Comparison of ENCODE assay signal across 20 cellular contexts in the genomic region with DNA sequence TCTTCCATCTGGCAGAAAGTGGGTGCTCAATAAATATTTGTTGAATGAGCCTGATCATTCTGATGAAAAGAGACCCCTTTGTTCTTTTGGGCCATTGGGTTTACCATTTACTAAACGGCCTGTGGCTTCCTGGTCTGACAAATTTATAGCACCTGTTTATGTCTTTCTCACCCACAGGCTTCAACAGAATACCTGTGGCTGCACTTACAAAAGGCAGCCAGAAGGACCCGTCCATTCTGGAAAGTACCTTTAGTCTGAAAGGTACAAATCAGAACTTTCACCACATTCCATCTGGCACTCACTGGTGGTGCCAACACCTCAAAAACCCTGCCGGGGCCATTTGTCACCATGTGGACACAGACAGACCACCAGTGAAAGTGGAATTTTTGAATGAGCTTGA.
DNase-seq lines count a peak whose midpoint lies in the region; ATAC-seq and TF ChIP-seq lines count a peak whose summit lies in the region.
"Had no signal": no experiment of that assay in that cellular context is flagged by ENCODE, and none has a peak within 500 bp of the region (broad histone marks: within the 10 kb centered on the region; RNA-seq: fewer than 3 reads in every experiment).

No MANE protein-coding gene starts in this region.

- no peak overlapping the region for H2AK5ac ChIP-seq in H9 (ENCODE audit: insufficient read length, low read length)

- no peak overlapping the region for H4K8ac ChIP-seq in H9 (replicated peaks; ENCODE audit: insufficient read length, low read depth, low read length)

- intact Hi-C loops in adrenal gland (cut with DNase I) = no loop called here

- no peak overlapping the region for H4K5ac ChIP-seq in H9 (ENCODE audit: insufficient read length, low read depth, low read length)

- H3K4me3 Mint-ChIP-seq in H9 = no peak overlapping the region
- H3K4me3 Mint-ChIP-seq: CD14-positive monocyte had no signal

- H4K20me1 ChIP-seq in MM.1S (ENCODE audit: insufficient read depth, low read length) = no peaks in the 10 kb centered on the region
- H4K20me1 ChIP-seq in H9 (ENCODE audit: control insufficient read depth, insufficient read depth, insufficient read length) = no peaks in the 10 kb centered on the region

- no peak overlapping the region for H3K27ac Mint-ChIP-seq in H9
- H3K27ac Mint-ChIP-seq: CD14-positive monocyte had no signal

- no peak overlapping the region for H3K56ac ChIP-seq in H9 (ENCODE audit: insufficient read length, low read depth, low read length)

- H3K36me3 ChIP-seq in MM.1S (replicated peaks; ENCODE audit: insufficient read depth, low read length) (no peaks in the 10 kb centered on the region), adrenal gland (replicated peaks in 1 of 2) (no peaks in the 10 kb centered on the region)

- no peak overlapping the region for H3K4me2 ChIP-seq in MM.1S (ENCODE audit: low read depth, low read length)
- no peak overlapping the region for H3K4me2 ChIP-seq in H9 (ENCODE audit: insufficient read depth, insufficient read length, low read length)
- H3K4me2 ChIP-seq: PC-9 had no signal

- H3K27me3 Mint-ChIP-seq in H9 (ENCODE audit: low read depth) = peaks cover 2% of the 10 kb centered on the region

- no peaks in the 10 kb centered on the region for H3K9me3 Mint-ChIP-seq in H9

- H2AFZ ChIP-seq in MM.1S (ENCODE audit: low read length) (no peak overlapping the region), H9 (ENCODE audit: low read length) (no peak overlapping the region)
- H2AFZ ChIP-seq: PC-9 had no signal

- no peak overlapping the region for H3K4ac ChIP-seq in H9 (ENCODE audit: low read depth, low read length)

- WGBS in H9 (ENCODE audit: extremely low coverage, insufficient read length, low lambda C conversion rate) = no CpG with 5 or more reads among the region's 3 CpGs
- WGBS in adrenal gland, 4 donors = 93 to 98% (median 94%) methylated on average over 3 of the region's 3 CpGs

- no peaks in the 10 kb centered on the region for H3K79me1 ChIP-seq in H9 (ENCODE audit: insufficient read depth, low read depth, low read length, poor library complexity, severe bottlenecking)

- TF ChIP-seq CTCF in AG04450 (IDR thresholded peaks at IDR 0.05; ENCODE audit: low read depth, low read length) (no peak), MM.1S (IDR thresholded peaks at IDR 0.05; ENCODE audit: low read length) (no peak), H9 (conservative IDR thresholded peaks at IDR 0.05) (no peak), adrenal gland (IDR thresholded peaks at IDR 0.05) (no peak)

- no peaks in the 10 kb centered on the region for H3K4me1 Mint-ChIP-seq in H9
- H3K4me1 Mint-ChIP-seq: CD14-positive monocyte had no signal

- H3K4me1 ChIP-seq in MM.1S (ENCODE audit: low read length) = no peaks in the 10 kb centered on the region
- H3K4me1 ChIP-seq in H9 (ENCODE audit: insufficient read depth, low read length) = no peaks in the 10 kb centered on the region
- peaks cover 10 to 26% of the 10 kb centered on the region in 2 donors for H3K4me1 ChIP-seq in adrenal gland (replicated peaks in 1 of 2)

- H3K27ac ChIP-seq in AG04450 (ENCODE audit: low read depth, low read length) = peak overlapping the region; percentile 58
- no peak overlapping the region for H3K27ac ChIP-seq in MM.1S (ENCODE audit: low read length)
- H3K27ac ChIP-seq in epithelial cell of prostate = peak overlapping the region; percentile 25
- H3K27ac ChIP-seq in H9 (ENCODE audit: insufficient read length, low read depth, low read length) = no peak overlapping the region
- no peak overlapping the region for H3K27ac ChIP-seq in adrenal gland
- H3K27ac ChIP-seq: PC-9, RWPE1 had no signal

- TF ChIP-seq POLR2A in adrenal gland (IDR thresholded peaks at IDR 0.05) = no peak

- H2BK12ac ChIP-seq in H9 (ENCODE audit: insufficient read length, low read depth, low read length) = no peak overlapping the region

- H3F3A ChIP-seq in MM.1S (ENCODE audit: insufficient read depth, low read length) = no peaks in the 10 kb centered on the region

- no peaks in the 10 kb centered on the region for H3K9me2 ChIP-seq in MM.1S (replicated peaks; ENCODE audit: insufficient read depth, low read length)

- H2BK5ac ChIP-seq in H9 (ENCODE audit: insufficient read length, low read length) = no peak overlapping the region

- CTCF ChIA-PET in AG04450 (lab: Charles Lee) = no interaction called here

- H3K9ac ChIP-seq in MM.1S (ENCODE audit: low read length) (no peak overlapping the region), H9 (ENCODE audit: extremely low read depth, insufficient read length, low read length) (no peak overlapping the region)

- no peak overlapping the region for H4K91ac ChIP-seq in H9 (ENCODE audit: insufficient read length, low read depth, low read length)

- H3K23ac ChIP-seq in H9 (ENCODE audit: insufficient read length, low read depth, low read length) = no peak overlapping the region

- no peak for DNase-seq in AG04450 (ENCODE audit: low read depth, low spot score)
- DNase-seq in MM.1S = peak; percentile 65
- no peak for DNase-seq in epithelial cell of prostate (ENCODE audit: low read depth, low spot score)
- DNase-seq in renal cortical epithelial cell (ENCODE audit: low read depth) = peak; percentile 38
- no peak for DNase-seq in activated CD4-positive, alpha-beta T cell treated with anti-CD3 and anti-CD28 coated beads, Interleukin-2, amount 50 U/mL, for 1 hour
- DNase-seq in H9 = no peak
- no peak for DNase-seq in adrenal gland
- DNase-seq: ACHN, AML-193, DMS79 treated with DMSO at 0.1 percent for 48 hours, H7, Kasumi-1, NCI-H1092 treated with DMSO at 0.1 percent for 48 hours, NCI-H2107, NCI-H2227 treated with DMSO at 0.1 percent for 48 hours, NCI-H510A treated with DMSO at 0.1 percent for 48 hours, PC-9 had no signal

- POLR2A ChIA-PET in AG04450 (lab: Yijun Ruan, JAX) = no interaction called here

- no peaks in the 10 kb centered on the region for H3K36me3 Mint-ChIP-seq in H9 (ENCODE audit: insufficient read depth in 1 of 3, low read depth in 3 of 3)
- H3K36me3 Mint-ChIP-seq: CD14-positive monocyte had no signal

- no peak overlapping the region for H2BK120ac ChIP-seq in H9 (ENCODE audit: low read depth, low read length, poor library complexity, severe bottlenecking)

- H3K79me2 ChIP-seq in MM.1S (ENCODE audit: low read length) (no peaks in the 10 kb centered on the region), H9 (ENCODE audit: insufficient read depth, low read length) (no peaks in the 10 kb centered on the region)

- H3K18ac ChIP-seq in H9 (ENCODE audit: insufficient read length, low read depth, low read length) = no peak overlapping the region

- no peak overlapping the region for H3T11ph ChIP-seq in H9 (ENCODE audit: low read length)

- H3K4me3 ChIP-seq in AG04450 (ENCODE audit: low read depth, low read length) (no peak overlapping the region), MM.1S (ENCODE audit: low read length) (no peak overlapping the region), adrenal gland (no peak overlapping the region)
- H3K4me3 ChIP-seq: PC-9 had no signal

- no peak overlapping the region for H2BK15ac ChIP-seq in H9 (ENCODE audit: low read depth, low read length)

- ATAC-seq in HG03378 (IDR thresholded peaks at IDR 0.05; ENCODE audit: unreplicated experiment) = no peak

- no peak overlapping the region for H3K14ac ChIP-seq in H9 (ENCODE audit: insufficient read depth, low read length)

- H2BK20ac ChIP-seq in H9 (ENCODE audit: low read depth, low read length, poor library complexity, severe bottlenecking) = no peak overlapping the region

- H3K9me3 ChIP-seq in AG04450 (ENCODE audit: control insufficient read depth, insufficient read depth, low read length) (no peaks in the 10 kb centered on the region), MM.1S (replicated peaks; ENCODE audit: insufficient read depth, low read length) (no peaks in the 10 kb centered on the region), H9 (ENCODE audit: control insufficient read depth, low read depth, low read length) (no peaks in the 10 kb centered on the region), adrenal gland (replicated peaks in 1 of 3) (no peaks in the 10 kb centered on the region)

- H3K23me2 ChIP-seq in H9 (ENCODE audit: insufficient read length, low read depth, low read length, poor library complexity, severe bottlenecking) = no peaks in the 10 kb centered on the region

- no peaks in the 10 kb centered on the region for H3K27me3 ChIP-seq in AG04450 (ENCODE audit: control insufficient read depth, insufficient read depth, low read length)
- no peaks in the 10 kb centered on the region for H3K27me3 ChIP-seq in MM.1S (replicated peaks; ENCODE audit: insufficient read depth, low read length)
- no peaks in the 10 kb centered on the region for H3K27me3 ChIP-seq in H9 (ENCODE audit: insufficient read depth, low read length)
- no peaks in the 10 kb centered on the region for H3K27me3 ChIP-seq in adrenal gland

Comparison
In these comparisons a context has a peak if more than half of its experiments do, and no peak if none do; other contexts are left out.
1. DNase-seq: peak in MM.1S (single experiment) and renal cortical epithelial cell (single experiment); none in AG04450 (single experiment), epithelial cell of prostate (single experiment), activated CD4-positive, alpha-beta T cell treated with anti-CD3 and anti-CD28 coated beads, Interleukin-2, amount 50 U/mL, for 1 hour (single experiment), H9 (single experiment) and adrenal gland (0 of 7).
2. H3K27ac ChIP-seq: peak in AG04450 (single experiment) and epithelial cell of prostate (single experiment); none in MM.1S (single experiment), H9 (single experiment) and adrenal gland (0 of 5).